In genomic region chr1:10794724-10795304, GRCh38 we compare ENCODE assay signal across 8 cellular contexts. TPM values are rescaled to one million over a fixed set of nuclear protein-coding genes. Genes with fewer than 3 reads are reported as not detected.
DNase-seq lines count a peak whose midpoint lies in the region; ATAC-seq and TF ChIP-seq lines count a peak whose summit lies in the region.

No MANE protein-coding gene starts in this region.

- POLR2A ChIA-PET in naive thymus-derived CD4-positive, alpha-beta T cell (lab: Charles Lee): no interaction called here

- CTCF ChIA-PET in naive thymus-derived CD4-positive, alpha-beta T cell (lab: Charles Lee): no interaction called here

- H3K36me3 ChIP-seq in MM.1S (replicated peaks; ENCODE audit: insufficient read depth, low read length): no peaks in the 10 kb centered on the region
- no peaks in the 10 kb centered on the region for H3K36me3 ChIP-seq in naive thymus-derived CD4-positive, alpha-beta T cell (ENCODE audit: control insufficient read depth in 2 of 3, insufficient read depth in 3 of 3, low read length in 3 of 3)

- TF ChIP-seq CTCF in MM.1S (IDR thresholded peaks at IDR 0.05; ENCODE audit: low read length): no peak

- peaks cover 7 to 21% (median 15%) of the 10 kb centered on the region in 7 donors for H3K4me1 Mint-ChIP-seq in naive thymus-derived CD4-positive, alpha-beta T cell

- DNase-seq in COLO668 (lab: John Stamatoyannopoulos, UW; ENCODE audit: unreplicated experiment) (peak; percentile 82), MM.1S (no peak), ecto neural progenitor cell (ENCODE audit: low spot score) (peak; percentile 70), SIG-M5 (lab: John Stamatoyannopoulos, UW) (no peak)
- DNase-seq in naive thymus-derived CD4-positive, alpha-beta T cell: no peak
- no peak for DNase-seq in stimulated activated CD4-positive, alpha-beta T cell treated with anti-CD3 and anti-CD28 coated beads, Interleukin-4, amount 100 ng/mL, for 1 hour

- H3K27ac ChIP-seq in MM.1S (ENCODE audit: low read length): no peak overlapping the region
- no peak overlapping the region for H3K27ac ChIP-seq in naive thymus-derived CD4-positive, alpha-beta T cell (ENCODE audit: low read depth, low read length)

- no peak overlapping the region for H3K9ac ChIP-seq in MM.1S (ENCODE audit: low read length)

- no peak for ATAC-seq in naive thymus-derived CD4-positive, alpha-beta T cell
- ATAC-seq in GM18498 (IDR thresholded peaks at IDR 0.05; ENCODE audit: unreplicated experiment): no peak
- ATAC-seq in GM21717 (IDR thresholded peaks at IDR 0.05; ENCODE audit: unreplicated experiment): no peak

- H3F3A ChIP-seq in MM.1S (ENCODE audit: insufficient read depth, low read length): no peaks in the 10 kb centered on the region

- H3K9me2 ChIP-seq in MM.1S (replicated peaks; ENCODE audit: insufficient read depth, low read length): no peaks in the 10 kb centered on the region

- H3K9me3 Mint-ChIP-seq in naive thymus-derived CD4-positive, alpha-beta T cell: peaks cover 0 to 4% (median 0%) of the 10 kb centered on the region in 11 donors

- H3K4me3 Mint-ChIP-seq in naive thymus-derived CD4-positive, alpha-beta T cell: peak overlapping the region; percentile 51 to 88 (median 70)

- 0 out of 2 replicates have a peak overlapping the region, but pooled peaks have one; percentile 45 for H2AFZ ChIP-seq in MM.1S (ENCODE audit: low read length)

- intact Hi-C loops in naive thymus-derived CD4-positive, alpha-beta T cell (cut with micrococcal nuclease): no loop called here

- no peaks in the 10 kb centered on the region for H3K79me2 ChIP-seq in MM.1S (ENCODE audit: low read length)

- H3K4me3 ChIP-seq in MM.1S (ENCODE audit: low read length): peak overlapping the region; percentile 62
- no peak overlapping the region for H3K4me3 ChIP-seq in naive thymus-derived CD4-positive, alpha-beta T cell (ENCODE audit: low read length)

- peak overlapping the region in 1 of 9 donors; percentile 64 for H3K27ac Mint-ChIP-seq in naive thymus-derived CD4-positive, alpha-beta T cell

- peak overlapping the region; percentile 74; the same call in 1 of the 2 replicates for H3K4me2 ChIP-seq in MM.1S (ENCODE audit: low read depth, low read length)

- no peaks in the 10 kb centered on the region for H3K9me3 ChIP-seq in MM.1S (replicated peaks; ENCODE audit: insufficient read depth, low read length)
- H3K9me3 ChIP-seq in naive thymus-derived CD4-positive, alpha-beta T cell (ENCODE audit: control insufficient read depth in 2 of 3, low read length in 3 of 3): no peaks in the 10 kb centered on the region

- no peaks in the 10 kb centered on the region for H4K20me1 ChIP-seq in MM.1S (ENCODE audit: insufficient read depth, low read length)

- H3K36me3 Mint-ChIP-seq in naive thymus-derived CD4-positive, alpha-beta T cell: no peaks in the 10 kb centered on the region

- peaks cover 89% of the 10 kb centered on the region for H3K27me3 ChIP-seq in MM.1S (replicated peaks; ENCODE audit: insufficient read depth, low read length)
- peaks cover 0 to 4% of the 10 kb centered on the region in 2 donors for H3K27me3 ChIP-seq in naive thymus-derived CD4-positive, alpha-beta T cell (ENCODE audit: control insufficient read depth in 2 of 2, insufficient read depth in 2 of 2, low read length in 2 of 2)

- no peaks in the 10 kb centered on the region for H3K4me1 ChIP-seq in MM.1S (ENCODE audit: low read length)
- peaks cover 0 to 7% of the 10 kb centered on the region in 2 donors for H3K4me1 ChIP-seq in naive thymus-derived CD4-positive, alpha-beta T cell (ENCODE audit: control insufficient read depth in 2 of 2, insufficient read depth in 2 of 2, low read length in 2 of 2)

- peaks cover 38 to 60% (median 51%) of the 10 kb centered on the region in 5 donors for H3K27me3 Mint-ChIP-seq in naive thymus-derived CD4-positive, alpha-beta T cell

RNA-seq across cellular contexts. Expression of gene CASZ1, which starts 1.6 kb away (rescaled TPM):
- total RNA-seq in naive thymus-derived CD4-positive, alpha-beta T cell: 10 to 100 TPM in 2 of 5 experiments, 1 to 10 TPM in 3; 5.2 to 15.9 (median 6.0) TPM
- polyA plus RNA-seq in naive thymus-derived CD4-positive, alpha-beta T cell: 1 to 10 TPM in 1 of 2 donors, under 1 TPM in 1; 0.33 to 1.1 TPM

Comparison
In these comparisons a context has a peak if more than half of its experiments do, and no peak if none do; other contexts are left out.
1. DNase-seq: peak in COLO668 (single experiment) and ecto neural progenitor cell (single experiment); none in MM.1S (single experiment), naive thymus-derived CD4-positive, alpha-beta T cell (0 of 9), SIG-M5 (single experiment) and stimulated activated CD4-positive, alpha-beta T cell treated with anti-CD3 and anti-CD28 coated beads, Interleukin-4, amount 100 ng/mL, for 1 hour (single experiment).